14 cellular contexts compared by ENCODE assay signal in the genomic region with DNA sequence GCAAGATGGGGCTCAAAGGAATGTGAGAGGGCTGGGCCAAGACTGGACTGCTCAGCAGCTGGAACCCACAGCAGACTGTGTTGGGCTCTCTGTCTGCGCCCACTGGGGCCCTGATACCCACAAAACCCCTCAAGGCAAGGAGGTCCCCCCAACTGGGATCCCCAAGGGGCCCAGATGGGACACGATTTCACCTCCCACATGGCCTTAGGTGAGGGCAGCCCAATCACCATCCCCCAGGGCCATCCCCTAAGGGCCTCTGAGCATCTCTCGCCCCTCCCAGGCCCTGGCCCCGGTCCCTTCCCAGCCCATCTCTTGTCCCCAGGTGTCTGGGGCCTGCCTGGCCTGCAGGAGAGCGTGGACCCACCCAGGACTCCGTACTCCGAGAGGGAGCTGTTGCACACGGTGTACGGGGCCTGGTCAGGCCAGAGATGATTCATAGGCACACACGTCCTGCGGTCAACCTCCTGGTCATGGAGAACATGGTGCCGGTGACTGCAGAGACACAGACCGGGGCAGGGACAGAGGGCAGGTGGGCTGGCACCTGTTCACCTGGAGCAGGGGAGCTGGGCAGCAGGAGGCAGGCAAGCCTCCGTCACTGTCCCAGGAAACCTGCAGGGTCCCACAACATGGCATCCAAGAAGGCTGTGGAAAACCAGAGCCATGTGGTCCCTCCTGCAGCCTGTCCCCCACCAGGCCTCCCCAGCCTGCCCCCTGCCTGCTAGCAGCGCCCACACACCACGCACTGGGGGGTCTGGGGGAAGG. TPM values are rescaled to one million over a fixed set of nuclear protein-coding genes. Genes with fewer than 3 reads are reported as not detected.
"Had no signal": no experiment of that assay in that cellular context is flagged by ENCODE, and none has a peak within 500 bp of the region (broad histone marks: within the 10 kb centered on the region; RNA-seq: fewer than 3 reads in every experiment).

No MANE protein-coding gene starts in this region.

- H3K4me2 ChIP-seq: smooth muscle cell had no signal

- H3K36me3 ChIP-seq: neutrophil, right atrium auricular region, suprapubic skin had no signal

- DNase-seq: activated CD4-positive, alpha-beta memory T cell treated with anti-CD3 and anti-CD28 coated beads, Interleukin-2, amount 10 ng/mL, durations not matched to agents 7 days and 5 days; activated CD4-positive, alpha-beta T cell treated with anti-CD3 and anti-CD28 coated beads for 1 hour; cerebellar nuclear complex; dermis blood vessel endothelial cell; hypothalamus; naive thymus-derived CD4-positive, alpha-beta T cell; stimulated activated naive B cell treated with anti-CD40 and anti-IgM and Interleukin-4, amounts not matched to agents 10 μg/mL and 1 μg/mL and 100 μg/mL, for 72 hours; T-helper 9 cell had no signal

- H3K27me3 ChIP-seq: neutrophil, right atrium auricular region, suprapubic skin had no signal

- H3K4me3 ChIP-seq: right atrium auricular region, smooth muscle cell, suprapubic skin had no signal

- H3K9me3 ChIP-seq: neutrophil, right atrium auricular region, suprapubic skin had no signal

- ATAC-seq: naive thymus-derived CD4-positive, alpha-beta T cell had no signal

- H3K27ac ChIP-seq: neutrophil, right atrium auricular region, suprapubic skin had no signal

- H3K4me1 ChIP-seq: right atrium auricular region, suprapubic skin had no signal

RNA-seq across cellular contexts. Expression of gene OGDHL, which starts 21.6 kb away (rescaled TPM):
- total RNA-seq: activated CD4-positive, alpha-beta memory T cell treated with anti-CD3 and anti-CD28 coated beads, Interleukin-2, amount 10 ng/mL, durations not matched to agents 7 days and 5 days; mononuclear cell; naive thymus-derived CD4-positive, alpha-beta T cell; posterior vena cava had no signal
- polyA plus RNA-seq: naive thymus-derived CD4-positive, alpha-beta T cell had no signal
